8 cellular contexts compared by ENCODE assay signal in the genomic region with DNA sequence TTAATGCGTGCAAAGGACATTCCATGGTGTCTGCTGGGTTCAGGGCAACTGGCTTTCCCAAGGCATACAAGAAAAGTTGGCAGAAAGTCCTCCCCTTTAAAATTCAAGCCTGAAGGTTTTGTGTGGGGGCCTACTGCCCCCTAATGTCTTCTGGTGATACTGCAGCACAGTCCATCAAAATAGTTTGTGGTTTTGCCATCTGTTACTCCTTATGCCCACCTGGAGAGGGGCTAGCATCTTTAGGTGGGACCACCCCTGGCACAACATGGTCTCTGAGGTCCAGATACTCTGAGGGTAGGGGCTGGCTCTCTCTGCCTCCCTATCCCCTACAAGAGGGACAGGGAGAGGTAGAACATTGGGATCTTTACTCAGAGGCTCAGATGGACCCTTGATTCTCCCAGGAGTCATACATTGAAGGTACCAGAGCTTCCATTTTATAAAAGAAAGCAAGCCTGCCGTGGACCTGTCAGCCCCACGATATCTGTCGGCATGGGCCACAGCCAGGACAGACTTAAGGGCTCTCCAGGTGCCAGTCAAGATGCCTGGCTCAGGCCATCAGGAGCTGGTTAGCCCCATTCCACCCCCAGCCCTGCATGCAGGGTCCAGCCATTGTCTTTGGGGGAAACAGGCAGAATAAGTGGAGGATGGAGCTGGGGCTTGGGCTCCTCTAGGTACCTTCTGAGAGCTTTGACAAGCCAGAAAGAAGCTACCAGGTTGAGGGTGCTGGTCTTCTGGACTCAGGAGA. TPM values are rescaled to one million over a fixed set of nuclear protein-coding genes. Genes with fewer than 3 reads are reported as not detected.
DNase-seq lines count a peak whose midpoint lies in the region; ATAC-seq and TF ChIP-seq lines count a peak whose summit lies in the region.

No MANE protein-coding gene starts in this region.

- peak; percentile 71 for TF ChIP-seq CTCF in GM13976 (IDR thresholded peaks at IDR 0.05; ENCODE audit: borderline replicate concordance, control extremely low read depth, extremely low read depth, insufficient read depth, missing control alignments)
- peak; percentile 83 for TF ChIP-seq CTCF in foreskin fibroblast (IDR thresholded peaks at IDR 0.05; ENCODE audit: low read depth, low read length)
- peak; percentile 98 for TF ChIP-seq CTCF in osteoblast (IDR thresholded peaks at IDR 0.05; ENCODE audit: extremely low read depth, low read depth, low read length)

- no peaks in the 10 kb centered on the region for H3K27me3 Mint-ChIP-seq in activated T-helper 1 cell treated with anti-CD3 and anti-CD28 coated beads, Interleukin-12 subunit alpha, Interleukin-12 subunit beta, Interleukin-2, Interleukin-4 antibody, amounts not matched to agents 30 ng/mL and 10 ng/mL and 1 ng/mL, durations not matched to agents 14 hours and 24 hours and 36 hours (ENCODE audit: insufficient read depth)

- H3K4me2 ChIP-seq in osteoblast (ENCODE audit: insufficient read depth, low read length) = peak overlapping the region; percentile 9

- no peaks in the 10 kb centered on the region for H3K9me3 Mint-ChIP-seq in activated T-helper 1 cell treated with anti-CD3 and anti-CD28 coated beads, Interleukin-12 subunit alpha, Interleukin-12 subunit beta, Interleukin-2, Interleukin-4 antibody, amounts not matched to agents 30 ng/mL and 10 ng/mL and 1 ng/mL, durations not matched to agents 14 hours and 24 hours and 36 hours

- peaks cover 4% of the 10 kb centered on the region for H4K20me1 ChIP-seq in osteoblast (ENCODE audit: insufficient read depth, low read length)

- H3K27ac ChIP-seq in osteoblast (ENCODE audit: low read depth, low read length) = no peak overlapping the region

- no peak for ATAC-seq in GM21390 (IDR thresholded peaks at IDR 0.05; ENCODE audit: unreplicated experiment)

- no peaks in the 10 kb centered on the region for H3K79me2 ChIP-seq in osteoblast (ENCODE audit: insufficient read depth, low read length)

- peaks cover 47% of the 10 kb centered on the region for H3K4me1 Mint-ChIP-seq in activated T-helper 1 cell treated with anti-CD3 and anti-CD28 coated beads, Interleukin-12 subunit alpha, Interleukin-12 subunit beta, Interleukin-2, Interleukin-4 antibody, amounts not matched to agents 30 ng/mL and 10 ng/mL and 1 ng/mL, durations not matched to agents 14 hours and 24 hours and 36 hours (ENCODE audit: low read depth)

- DNase-seq in Ammon's horn (ENCODE audit: low spot score) (peak; percentile 64), GM13976 (ENCODE audit: low spot score) (peak; percentile 63), NCI-H748 treated with DMSO at 0.1 percent for 48 hours (lab: John Stamatoyannopoulos, UW) (peak; percentile 10), foreskin fibroblast (peak; percentile 59 to 81), osteoblast (ENCODE audit: insufficient read length, low spot score, missing footprints) (peak; percentile 88)
- DNase-seq in activated T-helper 1 cell treated with anti-CD3 and anti-CD28 coated beads, Interleukin-12 subunit alpha, Interleukin-12 subunit beta, Interleukin-2, Interleukin-4 antibody, amounts not matched to agents 30 ng/mL and 10 ng/mL and 1 ng/mL, durations not matched to agents 14 hours and 24 hours and 36 hours (ENCODE audit: low spot score) = no peak
- DNase-seq in NK-92 treated with Interleukin-12 subunit alpha and Interleukin-12 subunit beta, amount 100 ng/mL, for 24 hours (lab: John Stamatoyannopoulos, UW) = no peak

- H3K36me3 ChIP-seq in osteoblast (ENCODE audit: insufficient read depth, low read length) = peaks cover 5% of the 10 kb centered on the region

- intact Hi-C loops in activated T-helper 1 cell treated with anti-CD3 and anti-CD28 coated beads, Interleukin-12 subunit alpha, Interleukin-12 subunit beta, Interleukin-2, Interleukin-4 antibody, amounts not matched to agents 30 ng/mL and 10 ng/mL and 1 ng/mL, durations not matched to agents 14 hours and 24 hours and 36 hours (cut with micrococcal nuclease) = loop anchor here (1.0 to 5.0 kb wide), 5 partner anchors 8 to 236 kb away; no protein-coding TSS in a partner anchor

- in situ Hi-C loops in GM13976 (cut with MboI; ENCODE audit: low sequenced_read_pairs, unreplicated experiment) = no loop called here

- no peak overlapping the region for H2AFZ ChIP-seq in osteoblast (ENCODE audit: low read length)

- no peaks in the 10 kb centered on the region for H3K27me3 ChIP-seq in osteoblast (ENCODE audit: insufficient read depth, low read length)

- H3K9me3 ChIP-seq in osteoblast (ENCODE audit: low read depth, low read length) = no peaks in the 10 kb centered on the region

- no peak overlapping the region for H3K4me3 Mint-ChIP-seq in activated T-helper 1 cell treated with anti-CD3 and anti-CD28 coated beads, Interleukin-12 subunit alpha, Interleukin-12 subunit beta, Interleukin-2, Interleukin-4 antibody, amounts not matched to agents 30 ng/mL and 10 ng/mL and 1 ng/mL, durations not matched to agents 14 hours and 24 hours and 36 hours

- H3K36me3 Mint-ChIP-seq in activated T-helper 1 cell treated with anti-CD3 and anti-CD28 coated beads, Interleukin-12 subunit alpha, Interleukin-12 subunit beta, Interleukin-2, Interleukin-4 antibody, amounts not matched to agents 30 ng/mL and 10 ng/mL and 1 ng/mL, durations not matched to agents 14 hours and 24 hours and 36 hours (ENCODE audit: low read depth) = peaks cover 26% of the 10 kb centered on the region

- peak overlapping the region; percentile 63 for H3K27ac Mint-ChIP-seq in activated T-helper 1 cell treated with anti-CD3 and anti-CD28 coated beads, Interleukin-12 subunit alpha, Interleukin-12 subunit beta, Interleukin-2, Interleukin-4 antibody, amounts not matched to agents 30 ng/mL and 10 ng/mL and 1 ng/mL, durations not matched to agents 14 hours and 24 hours and 36 hours

- H3K4me1 ChIP-seq in osteoblast (ENCODE audit: insufficient read depth, low read length) = peaks cover 11% of the 10 kb centered on the region

- no peak overlapping the region for H3K4me3 ChIP-seq in foreskin fibroblast (ENCODE audit: low read depth in 1 of 2, low read length in 2 of 2)
- no peak overlapping the region for H3K4me3 ChIP-seq in osteoblast (ENCODE audit: insufficient read depth, low read length)

RNA-seq across cellular contexts. Expression of a gene that starts 6.3 kb away (rescaled TPM):
- total RNA-seq in activated T-helper 1 cell treated with anti-CD3 and anti-CD28 coated beads, Interleukin-12 subunit alpha, Interleukin-12 subunit beta, Interleukin-2, Interleukin-4 antibody, amounts not matched to agents 30 ng/mL and 10 ng/mL and 1 ng/mL, durations not matched to agents 14 hours and 24 hours and 36 hours = 0.10 and 0.12 TPM in 2 replicates
- total RNA-seq in osteoblast = under 0.01 TPM in 1 of 2 replicates, not detected in the other

RNA-seq across cellular contexts. Expression of a gene that starts 15.6 kb away (rescaled TPM):
- 8.6 and 8.8 TPM in 2 replicates for total RNA-seq in activated T-helper 1 cell treated with anti-CD3 and anti-CD28 coated beads, Interleukin-12 subunit alpha, Interleukin-12 subunit beta, Interleukin-2, Interleukin-4 antibody, amounts not matched to agents 30 ng/mL and 10 ng/mL and 1 ng/mL, durations not matched to agents 14 hours and 24 hours and 36 hours
- 30.8 and 30.9 TPM in 2 replicates for total RNA-seq in osteoblast

RNA-seq across cellular contexts. Expression of a gene that starts 34.7 kb away (rescaled TPM):
- 139 and 143 TPM in 2 replicates for total RNA-seq in activated T-helper 1 cell treated with anti-CD3 and anti-CD28 coated beads, Interleukin-12 subunit alpha, Interleukin-12 subunit beta, Interleukin-2, Interleukin-4 antibody, amounts not matched to agents 30 ng/mL and 10 ng/mL and 1 ng/mL, durations not matched to agents 14 hours and 24 hours and 36 hours
- total RNA-seq in osteoblast = 35.1 and 36.9 TPM in 2 replicates

Comparison
In these comparisons a context has a peak if more than half of its experiments do, and no peak if none do; other contexts are left out.
1. DNase-seq: peak in Ammon's horn (single experiment), GM13976 (single experiment), NCI-H748 treated with DMSO at 0.1 percent for 48 hours (single experiment), foreskin fibroblast (2 of 2) and osteoblast (single experiment); none in activated T-helper 1 cell treated with anti-CD3 and anti-CD28 coated beads, Interleukin-12 subunit alpha, Interleukin-12 subunit beta, Interleukin-2, Interleukin-4 antibody, amounts not matched to agents 30 ng/mL and 10 ng/mL and 1 ng/mL, durations not matched to agents 14 hours and 24 hours and 36 hours (single experiment) and NK-92 treated with Interleukin-12 subunit alpha and Interleukin-12 subunit beta, amount 100 ng/mL, for 24 hours (single experiment).
2. Peak in every context shown above with its lines, with median percentiles within 50 percentile points of each other: CTCF ChIP-seq.